In the genomic region with DNA sequence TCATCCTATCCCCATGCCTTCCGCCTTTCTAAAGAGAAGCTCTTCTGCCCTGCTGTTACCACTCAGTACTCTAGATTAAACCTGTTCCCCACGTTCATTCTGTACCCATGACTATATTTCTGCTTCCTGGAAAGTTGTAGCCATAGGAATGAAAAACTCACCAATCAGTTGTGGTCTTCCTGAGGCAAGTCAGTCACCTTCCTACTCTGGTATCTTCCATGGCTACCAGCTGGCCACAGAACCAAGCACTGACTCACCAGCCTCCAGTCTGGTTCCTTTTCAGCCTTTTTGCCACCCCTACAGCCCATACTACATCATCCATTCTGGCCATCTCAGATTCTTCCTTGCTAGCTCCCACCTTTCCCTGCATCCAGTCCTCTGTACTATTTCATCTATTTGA, we compare ENCODE assay signal across 10 cellular contexts. TPM values are rescaled to one million over a fixed set of nuclear protein-coding genes. Genes with fewer than 3 reads are reported as not detected.
DNase-seq lines count a peak whose midpoint lies in the region; ATAC-seq, FAIRE-seq and TF ChIP-seq lines count a peak whose summit lies in the region.
"Had no signal": no experiment of that assay in that cellular context is flagged by ENCODE, and none has a peak within 500 bp of the region (broad histone marks: within the 10 kb centered on the region; RNA-seq: fewer than 3 reads in every experiment).

No MANE protein-coding gene starts in this region.

- H3K36me3 ChIP-seq in ascending aorta (no peaks in the 10 kb centered on the region), tibial nerve (peaks cover 0 to 25% (median 0%) of the 10 kb centered on the region in 3 donors), small intestine (ENCODE audit: control insufficient read depth in 2 of 2, insufficient read depth in 2 of 2, low read length in 2 of 2) (peaks cover 0 to 2% of the 10 kb centered on the region in 2 donors), prostate gland (no peaks in the 10 kb centered on the region), pancreas (no peaks in the 10 kb centered on the region)

- WGBS in right cardiac atrium = 75% methylated on average over 2 of the region's 2 CpGs
- 67 to 76% methylated on average over 2 of the region's 2 CpGs for WGBS in tibial nerve, 2 donors
- 49 to 75% (median 75%) methylated on average over 2 of the region's 2 CpGs for WGBS in small intestine, 3 donors
- 89% methylated on average over 2 of the region's 2 CpGs for WGBS in prostate gland
- 78 to 86% methylated on average over 2 of the region's 2 CpGs for WGBS in pancreas, 2 donors

- H3K9me3 ChIP-seq in ascending aorta (no peaks in the 10 kb centered on the region), right cardiac atrium (ENCODE audit: control insufficient read depth, low read length) (no peaks in the 10 kb centered on the region), tibial nerve (no peaks in the 10 kb centered on the region), small intestine (ENCODE audit: control insufficient read depth, low read depth) (no peaks in the 10 kb centered on the region), prostate gland (no peaks in the 10 kb centered on the region), pancreas (no peaks in the 10 kb centered on the region)
- H3K9me3 ChIP-seq: BLaER1 had no signal

- FAIRE-seq in small intestine (lab: Jason Lieb, UNC) (no peak), pancreas (lab: Jason Lieb, UNC) (no peak)

- H3K4me1 ChIP-seq in ascending aorta = peaks cover 8 to 34% of the 10 kb centered on the region in 2 donors
- H3K4me1 ChIP-seq in right cardiac atrium (ENCODE audit: control insufficient read depth, insufficient read depth, low read length) = peaks cover 2% of the 10 kb centered on the region
- H3K4me1 ChIP-seq in tibial nerve = peaks cover 0 to 38% (median 8%) of the 10 kb centered on the region in 4 donors
- peaks cover 0 to 4% of the 10 kb centered on the region in 2 donors for H3K4me1 ChIP-seq in small intestine (ENCODE audit: control insufficient read depth in 2 of 2, insufficient read depth in 1 of 2, low read depth in 1 of 2, low read length in 1 of 2)
- H3K4me1 ChIP-seq in prostate gland (replicated peaks) = no peaks in the 10 kb centered on the region
- peaks cover 0 to 9% (median 5%) of the 10 kb centered on the region in 3 donors for H3K4me1 ChIP-seq in pancreas

- DNase-seq in Right ventricle myocardium superior = peak; percentile 5
- DNase-seq in cardiac septum (ENCODE audit: low spot score) = no peak
- DNase-seq in ascending aorta (ENCODE audit: low spot score in 2 of 2) = no peak
- no peak for DNase-seq in right cardiac atrium
- no peak for DNase-seq in tibial nerve (ENCODE audit: low spot score in 2 of 2)
- no peak for DNase-seq in small intestine
- no peak for DNase-seq in prostate gland (ENCODE audit: low spot score)
- no peak for DNase-seq in pancreas
- DNase-seq: MM.1S had no signal

- H3K27me3 ChIP-seq in ascending aorta (no peaks in the 10 kb centered on the region), right cardiac atrium (ENCODE audit: control insufficient read depth, insufficient read depth) (no peaks in the 10 kb centered on the region), tibial nerve (no peaks in the 10 kb centered on the region), small intestine (ENCODE audit: control insufficient read depth in 2 of 2, insufficient read depth in 2 of 2, low read length in 2 of 2) (no peaks in the 10 kb centered on the region), prostate gland (replicated peaks; ENCODE audit: insufficient read depth) (no peaks in the 10 kb centered on the region), pancreas (no peaks in the 10 kb centered on the region)
- H3K27me3 ChIP-seq: BLaER1 had no signal

- TF ChIP-seq EP300 in tibial nerve (IDR thresholded peaks at IDR 0.05) = no peak

- H3K4me3 ChIP-seq in ascending aorta = no peak overlapping the region
- no peak overlapping the region for H3K4me3 ChIP-seq in right cardiac atrium (ENCODE audit: low read length)
- H3K4me3 ChIP-seq in tibial nerve = no peak overlapping the region
- H3K4me3 ChIP-seq in small intestine (ENCODE audit: low read depth in 1 of 2, low read length in 2 of 2) = no peak overlapping the region
- no peak overlapping the region for H3K4me3 ChIP-seq in prostate gland
- H3K4me3 ChIP-seq in pancreas = no peak overlapping the region
- H3K4me3 ChIP-seq: BLaER1 had no signal

- no peak for TF ChIP-seq POLR2A in tibial nerve (IDR thresholded peaks at IDR 0.05)
- no peak for TF ChIP-seq POLR2A in prostate gland (IDR thresholded peaks at IDR 0.05)

- TF ChIP-seq CTCF in ascending aorta (IDR thresholded peaks at IDR 0.05) = no peak
- TF ChIP-seq CTCF in tibial nerve (IDR thresholded peaks at IDR 0.05) = no peak
- TF ChIP-seq CTCF in prostate gland (IDR thresholded peaks at IDR 0.05) = no peak
- no peak for TF ChIP-seq CTCF in pancreas (IDR thresholded peaks at IDR 0.05)

- ATAC-seq in Right ventricle myocardium superior (ENCODE audit: poor library complexity) (no peak), right cardiac atrium (peak in 1 of 2 donors; percentile 16), pancreas (no peak)

- H3K27ac ChIP-seq in ascending aorta (peak overlapping the region; percentile 85 to 96), right cardiac atrium (ENCODE audit: low read length) (peak overlapping the region; percentile 82), tibial nerve (peak overlapping the region in 3 of 4 donors; percentile 35 to 74 (median 68)), small intestine (ENCODE audit: low read depth in 1 of 2, low read length in 1 of 2) (peak overlapping the region in 1 of 2 donors; percentile 60), prostate gland (no peak overlapping the region), pancreas (no peak overlapping the region)
- H3K27ac ChIP-seq: BLaER1 had no signal

- intact Hi-C loops in Right ventricle myocardium superior (cut with DNase I) = loop anchor here (10.0 kb wide), 1 partner anchor 252 kb away; no protein-coding TSS in a partner anchor
- intact Hi-C loops in cardiac septum (cut with DNase I) = no loop called here
- intact Hi-C loops in ascending aorta (cut with DNase I) = loop anchor here (2.0 kb wide), 1 partner anchor 100 kb away; a partner anchor contains a TSS
- intact Hi-C loops in right cardiac atrium (cut with DNase I) = no loop called here
- intact Hi-C loops in prostate gland (cut with DNase I) = no loop called here
- intact Hi-C loops in pancreas (cut with DNase I) = loop anchor here in 1 of 3 donors (10.0 kb wide), 1 partner anchor 112 kb away; no protein-coding TSS in a partner anchor

RNA-seq across cellular contexts. Expression of a gene that starts 46.4 kb away (rescaled TPM):
- total RNA-seq in Right ventricle myocardium superior (3.6 TPM), cardiac septum (5.7 TPM), ascending aorta (2.6 TPM), right cardiac atrium (10 to 100 TPM in 1 of 4 donors, 1 to 10 TPM in 3; 5.1 to 11.3 (median 8.5) TPM), tibial nerve (10 to 100 TPM; 14.9 to 17.4 (median 16.5) TPM), prostate gland (10 to 100 TPM; 11.0 to 11.1 TPM), pancreas (10 to 100 TPM in 1 of 6 donors, 1 to 10 TPM in 5; 1.7 to 11.4 (median 2.8) TPM)
- polyA plus RNA-seq in right cardiac atrium (7.6 TPM), small intestine (10 to 100 TPM in 1 of 3 donors, 1 to 10 TPM in 2; 2.7 to 12.2 (median 3.6) TPM), pancreas (10 to 100 TPM in 1 of 2 donors, 1 to 10 TPM in 1; 7.4 to 17.8 TPM)

Comparison
In these comparisons a context has a peak if more than half of its experiments do, and no peak if none do; other contexts are left out.
1. intact Hi-C loops: an anchor here in Right ventricle myocardium superior (10.0 kb wide) and ascending aorta (2.0 kb wide); none called in cardiac septum, right cardiac atrium and prostate gland.
2. H3K27ac ChIP-seq: peak in ascending aorta (2 of 2), right cardiac atrium (single experiment) and tibial nerve (3 of 4); none in prostate gland (0 of 2) and pancreas (0 of 4).